32 cellular contexts compared by ENCODE assay signal in the genomic region with DNA sequence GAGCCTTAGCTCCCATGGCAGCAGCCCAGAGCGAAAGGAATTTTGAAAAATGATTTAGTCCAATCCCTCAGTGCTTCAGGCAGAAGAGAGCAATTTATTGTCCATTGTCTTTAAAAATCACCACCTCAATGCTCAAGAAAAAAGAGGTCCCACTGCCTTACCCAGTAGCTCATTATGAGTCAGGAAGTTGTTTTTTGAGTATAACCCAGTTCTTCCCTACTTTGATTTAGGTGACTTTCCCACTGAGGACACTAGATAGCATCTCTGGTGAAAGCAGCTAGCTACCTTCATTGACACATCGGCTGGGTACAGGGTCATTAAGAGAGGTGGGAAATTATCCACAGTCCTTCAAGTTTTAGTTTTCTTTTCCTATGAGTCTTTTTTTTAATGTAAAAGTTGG. TPM values are rescaled to one million over a fixed set of nuclear protein-coding genes. Genes with fewer than 3 reads are reported as not detected.
DNase-seq lines count a peak whose midpoint lies in the region; ATAC-seq, FAIRE-seq and TF ChIP-seq lines count a peak whose summit lies in the region.
"Had no signal": no experiment of that assay in that cellular context is flagged by ENCODE, and none has a peak within 500 bp of the region (broad histone marks: within the 10 kb centered on the region; RNA-seq: fewer than 3 reads in every experiment).

No MANE protein-coding gene starts in this region.

- in situ Hi-C loops in GM12878 (cut with MboI): no loop called here

- TF ChIP-seq EP300 in GM12878 (IDR thresholded peaks at IDR 0.05; ENCODE audit: borderline replicate concordance in 1 of 2, control insufficient read depth in 1 of 2, low read depth in 2 of 2, low read length in 2 of 2): no peak

- no peak for DNase-seq in activated naive CD4-positive, alpha-beta T cell treated with anti-CD3 and anti-CD28 coated beads, Interleukin-2, amount 50 U/mL, for 72 hours (ENCODE audit: low spot score in 2 of 2)
- DNase-seq in activated naive CD4-positive, alpha-beta T cell treated with anti-CD3 and anti-CD28 coated beads, Interleukin-2, amount 10 ng/mL, durations not matched to agents 7 days and 5 days: no peak
- no peak for DNase-seq in GM12878 (ENCODE audit: low read depth, low spot score)
- no peak for DNase-seq in stimulated activated naive CD8-positive, alpha-beta T cell treated with anti-CD3 and anti-CD28 coated beads, Interleukin-15, Interleukin-2, amounts not matched to agents 100 U/mL and 50 U/mL, for 24 hours
- DNase-seq in NCI-H2107 treated with DMSO at 0.1 percent for 48 hours (lab: John Stamatoyannopoulos, UW; ENCODE audit: unreplicated experiment): no peak
- no peak for DNase-seq in anterior cingulate cortex (lab: John Stamatoyannopoulos, UW)
- no peak for DNase-seq in sciatic nerve (ENCODE audit: low spot score)
- DNase-seq: ACHN; dermis blood vessel endothelial cell; gastrocnemius medialis; hippocampal formation; immature natural killer cell; KG1; MM.1S; NCI-H1417; NCI-H2081 treated with DMSO at 0.1 percent for 48 hours; NCI-H345; NCI-H748 treated with DMSO at 0.1 percent for 48 hours; small intestine; stimulated activated CD4-positive, alpha-beta T cell treated with anti-CD3 and anti-CD28 coated beads, Interleukin-1b, Interleukin-23, amount 100 ng/mL, for 48 hours; upper lobe of left lung had no signal

- SMC1A ChIA-PET in GM12878 (lab: Charles Lee; ENCODE audit: uncharacterized antibody, unreplicated experiment): interaction anchor here (1.3 to 1.7 kb wide), 5 partner anchors 8 to 63 kb away, joined by 3 to 4 read pairs (median 3); no protein-coding TSS in a partner anchor

- H3K4me1 Mint-ChIP-seq in activated naive CD4-positive, alpha-beta T cell treated with anti-CD3 and anti-CD28 coated beads, Interleukin-2, amount 10 ng/mL, durations not matched to agents 7 days and 5 days: peaks cover 30% of the 10 kb centered on the region
- H3K4me1 Mint-ChIP-seq: GM23338 had no signal

- H3K27me3 ChIP-seq in OCI-LY3 (ENCODE audit: low read depth, low read length): no peaks in the 10 kb centered on the region
- no peaks in the 10 kb centered on the region for H3K27me3 ChIP-seq in GM12878 (replicated peaks in 1 of 2; ENCODE audit: control insufficient read depth in 2 of 2, insufficient read depth in 2 of 2, low read length in 1 of 2)
- H3K27me3 ChIP-seq: BLaER1 treated with 17β-estradiol and CSF1 and Interleukin-3, amounts not matched to agents 10 nM and 100 nM; gastrocnemius medialis; upper lobe of left lung had no signal

- FAIRE-seq in GM12878 (lab: Jason Lieb, UNC): no peak
- FAIRE-seq: D721Med, endometrium, small intestine, TTC549 had no signal

- H2AFZ ChIP-seq in OCI-LY3 (ENCODE audit: low read depth, low read length) (no peak overlapping the region), GM12878 (ENCODE audit: control insufficient read depth, low read depth, low read length) (no peak overlapping the region)
- H2AFZ ChIP-seq: GM23338 had no signal

- no peaks in the 10 kb centered on the region for H4K20me1 ChIP-seq in OCI-LY3 (ENCODE audit: insufficient read depth, low read length)
- H4K20me1 ChIP-seq in GM12878 (ENCODE audit: control insufficient read depth, insufficient read depth): no peaks in the 10 kb centered on the region
- H4K20me1 ChIP-seq: BLaER1 treated with 17β-estradiol and CSF1 and Interleukin-3, amounts not matched to agents 10 nM and 100 nM had no signal

- H3K4me1 ChIP-seq in OCI-LY3 (ENCODE audit: low read length) (peaks cover 7% of the 10 kb centered on the region), GM12878 (ENCODE audit: control insufficient read depth, insufficient read depth, low read length) (no peaks in the 10 kb centered on the region)
- H3K4me1 ChIP-seq: SJSA1 had no signal

- H3K79me2 ChIP-seq in OCI-LY3 (ENCODE audit: low read length) (no peaks in the 10 kb centered on the region), GM12878 (ENCODE audit: control insufficient read depth, insufficient read depth, low read length) (no peaks in the 10 kb centered on the region)

- intact Hi-C loops in GM12878 (cut with micrococcal nuclease; ENCODE audit: unreplicated experiment): no loop called here
- intact Hi-C loops in sciatic nerve (cut with DNase I): no loop called here

- TF ChIP-seq POLR2A in GM12878 (IDR thresholded peaks at IDR 0.05; ENCODE audit: low read depth, low read length): no peak

- no peak overlapping the region for H3K4me3 Mint-ChIP-seq in activated naive CD4-positive, alpha-beta T cell treated with anti-CD3 and anti-CD28 coated beads, Interleukin-2, amount 10 ng/mL, durations not matched to agents 7 days and 5 days
- H3K4me3 Mint-ChIP-seq: activated naive CD8-positive, alpha-beta T cell treated with anti-CD3 and anti-CD28 coated beads, Interleukin-2, amount 10 ng/mL, durations not matched to agents 7 days and 5 days; activated T-helper 1 cell treated with anti-CD3 and anti-CD28 coated beads, Interleukin-12 subunit alpha, Interleukin-12 subunit beta, Interleukin-2, Interleukin-4 antibody, amounts not matched to agents 30 ng/mL and 10 ng/mL and 1 ng/mL, durations not matched to agents 14 hours and 24 hours and 36 hours; GM23338; immature natural killer cell had no signal

- no peak for TF ChIP-seq RAD21 in GM12878 (IDR thresholded peaks at IDR 0.05; ENCODE audit: insufficient read depth, low read depth, low read length)

- H3K36me3 ChIP-seq in OCI-LY3 (replicated peaks; ENCODE audit: low read depth, low read length): no peaks in the 10 kb centered on the region
- H3K36me3 ChIP-seq in GM12878 (ENCODE audit: control insufficient read depth in 2 of 2, insufficient read depth in 2 of 2, low read length in 1 of 2): no peaks in the 10 kb centered on the region; a peak in 1 of 4 replicates
- H3K36me3 ChIP-seq: gastrocnemius medialis, SJSA1 had no signal

- H3K27ac Mint-ChIP-seq in activated naive CD4-positive, alpha-beta T cell treated with anti-CD3 and anti-CD28 coated beads, Interleukin-2, amount 50 U/mL, for 72 hours: no peak overlapping the region
- no peak overlapping the region for H3K27ac Mint-ChIP-seq in activated naive CD4-positive, alpha-beta T cell treated with anti-CD3 and anti-CD28 coated beads, Interleukin-2, amount 10 ng/mL, durations not matched to agents 7 days and 5 days
- H3K27ac Mint-ChIP-seq: activated naive CD8-positive, alpha-beta T cell treated with anti-CD3 and anti-CD28 coated beads, Interleukin-2, amount 10 ng/mL, durations not matched to agents 7 days and 5 days; activated T-helper 1 cell treated with anti-CD3 and anti-CD28 coated beads, Interleukin-12 subunit alpha, Interleukin-12 subunit beta, Interleukin-2, Interleukin-4 antibody, amounts not matched to agents 30 ng/mL and 10 ng/mL and 1 ng/mL, durations not matched to agents 14 hours and 24 hours and 36 hours; GM23338 had no signal

- H3K4me3 ChIP-seq in OCI-LY3 (ENCODE audit: low read length): no peak overlapping the region
- H3K4me3 ChIP-seq in GM12878: no peak overlapping the region
- H3K4me3 ChIP-seq: BLaER1 treated with 17β-estradiol and CSF1 and Interleukin-3, amounts not matched to agents 10 nM and 100 nM; gastrocnemius medialis; GM23338; SJSA1; upper lobe of left lung had no signal

- peak overlapping the region; percentile 42 for H3K4me2 ChIP-seq in OCI-LY3 (ENCODE audit: low read length)
- H3K4me2 ChIP-seq in GM12878 (ENCODE audit: control insufficient read depth, insufficient read depth): no peak overlapping the region
- H3K4me2 ChIP-seq: GM23338 had no signal

- POLR2A ChIA-PET in GM12878 (lab: Charles Lee): interaction anchor here (0.5 kb wide), 2 partner anchors 48 to 53 kb away, joined by 7 read pairs; no protein-coding TSS in a partner anchor

- ATAC-seq in activated naive CD4-positive, alpha-beta T cell treated with anti-CD3 and anti-CD28 coated beads, Interleukin-2, amount 50 U/mL, for 72 hours: peak; percentile 87 to 90
- peak; percentile 73 for ATAC-seq in GM12878
- peak; percentile 69 for ATAC-seq in stimulated activated naive CD8-positive, alpha-beta T cell treated with anti-CD3 and anti-CD28 coated beads, Interleukin-15, Interleukin-2, amounts not matched to agents 100 U/mL and 50 U/mL, for 24 hours
- no peak for ATAC-seq in sciatic nerve
- ATAC-seq: activated CD4-positive, CD25-positive, alpha-beta regulatory T cell treated with anti-CD3 and anti-CD28 coated beads, Interleukin-2, amount 50 U/mL, for 24 hours; gastrocnemius medialis; GM23338 had no signal

- RAD21 ChIA-PET in GM12878 (lab: Charles Lee; ENCODE audit: unreplicated experiment): interaction anchor here (1.3 to 1.6 kb wide), 3 partner anchors 22 to 70 kb away, joined by 3 to 7 read pairs (median 3); no protein-coding TSS in a partner anchor

- no TSS peak for BruUV-seq in GM12878 (replicated peaks; lab: Mats Ljungman, UMichigan)

- H3K27ac ChIP-seq in OCI-LY3 (ENCODE audit: low read length) (no peak overlapping the region), GM12878 (ENCODE audit: control insufficient read depth, insufficient read depth) (no peak overlapping the region)
- H3K27ac ChIP-seq: BLaER1 treated with 17β-estradiol and CSF1 and Interleukin-3, amounts not matched to agents 10 nM and 100 nM; SJSA1 had no signal

- H3K36me3 Mint-ChIP-seq in activated naive CD4-positive, alpha-beta T cell treated with anti-CD3 and anti-CD28 coated beads, Interleukin-2, amount 50 U/mL, for 72 hours: no peaks in the 10 kb centered on the region
- H3K36me3 Mint-ChIP-seq in activated naive CD4-positive, alpha-beta T cell treated with anti-CD3 and anti-CD28 coated beads, Interleukin-2, amount 10 ng/mL, durations not matched to agents 7 days and 5 days: peaks cover 11% of the 10 kb centered on the region

- no peaks in the 10 kb centered on the region for H3K9me3 ChIP-seq in OCI-LY3 (ENCODE audit: insufficient read depth, low read length)
- no peaks in the 10 kb centered on the region for H3K9me3 ChIP-seq in GM12878 (replicated peaks; ENCODE audit: control insufficient read depth, insufficient read depth, low read length)
- H3K9me3 ChIP-seq: BLaER1 treated with 17β-estradiol and CSF1 and Interleukin-3, amounts not matched to agents 10 nM and 100 nM; gastrocnemius medialis; SJSA1; upper lobe of left lung had no signal

- TF ChIP-seq CTCF in OCI-LY3 (IDR thresholded peaks at IDR 0.05; ENCODE audit: low read depth, low read length) (no peak), GM12878 (IDR thresholded peaks at IDR 0.05 in 2 of 3, conservative IDR thresholded peaks at IDR 0.05 in 1 of 3; ENCODE audit: control insufficient read depth in 2 of 3, extremely low read depth in 1 of 3, insufficient read depth in 1 of 3, low read depth in 3 of 3, low read length in 3 of 3) (no peak)

- no peak overlapping the region for H3K9ac ChIP-seq in OCI-LY3 (ENCODE audit: low read length)
- no peak overlapping the region for H3K9ac ChIP-seq in GM12878 (ENCODE audit: control insufficient read depth, insufficient read depth, low read length)
- H3K9ac ChIP-seq: BLaER1 treated with 17β-estradiol and CSF1 and Interleukin-3, amounts not matched to agents 10 nM and 100 nM had no signal

- 72% methylated on average over 2 of the region's 2 CpGs for WGBS in GM12878 (ENCODE audit: insufficient coverage, insufficient replicate concordance, low lambda C conversion rate, missing lambda C conversion rate)

- H3K27me3 Mint-ChIP-seq in activated naive CD4-positive, alpha-beta T cell treated with anti-CD3 and anti-CD28 coated beads, Interleukin-2, amount 10 ng/mL, durations not matched to agents 7 days and 5 days: peaks cover 11% of the 10 kb centered on the region
- H3K27me3 Mint-ChIP-seq: activated naive CD8-positive, alpha-beta T cell treated with anti-CD3 and anti-CD28 coated beads, Interleukin-2, amount 10 ng/mL, durations not matched to agents 7 days and 5 days had no signal

- CTCF ChIA-PET in activated naive CD4-positive, alpha-beta T cell treated with anti-CD3 and anti-CD28 coated beads, Interleukin-2, amount 10 ng/mL, durations not matched to agents 7 days and 5 days (lab: Charles Lee): interaction anchor here (1.0 to 3.3 kb wide), 5 partner anchors 28 to 69 kb away, joined by 3 to 13 read pairs (median 4); no protein-coding TSS in a partner anchor
- CTCF ChIA-PET in GM12878 (lab: Yijun Ruan, JAX): interaction anchor here (0.6 to 1.2 kb wide), 2 partner anchors 36 to 63 kb away, joined by 3 to 4 read pairs; no protein-coding TSS in a partner anchor

- no peaks in the 10 kb centered on the region for H3K9me3 Mint-ChIP-seq in activated naive CD4-positive, alpha-beta T cell treated with anti-CD3 and anti-CD28 coated beads, Interleukin-2, amount 50 U/mL, for 72 hours
- H3K9me3 Mint-ChIP-seq in activated naive CD4-positive, alpha-beta T cell treated with anti-CD3 and anti-CD28 coated beads, Interleukin-2, amount 10 ng/mL, durations not matched to agents 7 days and 5 days: no peaks in the 10 kb centered on the region
- H3K9me3 Mint-ChIP-seq: activated T-helper 1 cell treated with anti-CD3 and anti-CD28 coated beads, Interleukin-12 subunit alpha, Interleukin-12 subunit beta, Interleukin-2, Interleukin-4 antibody, amounts not matched to agents 30 ng/mL and 10 ng/mL and 1 ng/mL, durations not matched to agents 14 hours and 24 hours and 36 hours; GM23338; immature natural killer cell had no signal

RNA-seq across cellular contexts. Expression of gene PECAM1, which starts 40.7 kb away (rescaled TPM):
- total RNA-seq in activated naive CD4-positive, alpha-beta T cell treated with anti-CD3 and anti-CD28 coated beads, Interleukin-2, amount 50 U/mL, for 72 hours: 10 to 100 TPM in 1 of 2 donors, 1 to 10 TPM in 1; 6.3 to 21.5 TPM
- 32.2 and 34.1 TPM in 2 replicates for total RNA-seq in GM12878 (2013; cell fraction: nucleolus; rRNA removed)
- total RNA-seq in GM12878 (2014; rRNA removed) (11.1 and 13.2 TPM in 2 replicates), GM12878 (2014; rRNA removed; fragmentation: Illumina TruSeq; extraction: Trizol) (9.5 and 9.7 TPM in 2 replicates), GM12878 (2021) (26.1 and 35.2 TPM in 2 replicates), sciatic nerve (351 TPM)
- 1.1 TPM for polyA plus RNA-seq in GM12878 (2011; ENCODE audit: low read depth)
- polyA plus RNA-seq in GM12878 (2011; rRNA removed) (32.7 and 34.7 TPM in 2 replicates), GM12878 (2014; fragmentation: Illumina TruSeq; extraction: Trizol) (13.9 and 17.4 TPM in 2 replicates), GM12878 (2014; fragmentation: Nextera tagmentation; extraction: Ambion mirVana) (1 to 10 TPM; 6.9 to 7.5 TPM), GM12878 (2014; rRNA removed) (16.7 and 20.6 TPM in 2 replicates), GM12878 (2016; fragmentation: Nextera tagmentation; extraction: Ambion mirVana) (10 to 100 TPM; 12.5 to 14.1 TPM)
- 21.0 and 34.5 TPM in 2 replicates for polyA plus RNA-seq in GM12878 (2011; cell fraction: cytosol; rRNA removed)
- 10.6 and 20.6 TPM in 2 replicates for polyA plus RNA-seq in GM12878 (2011; cell fraction: nucleus; rRNA removed)
- 1.4 and 3.6 TPM in 2 replicates for polyA plus RNA-seq in GM12878 (2012)
- polyA minus RNA-seq in GM12878 (2011; rRNA and poly(A)+ RNA removed): 101 and 135 TPM in 2 replicates
- polyA minus RNA-seq in GM12878 (2011; cell fraction: cytosol; rRNA and poly(A)+ RNA removed): 10.6 and 22.3 TPM in 2 replicates
- 14.3 and 19.1 TPM in 2 replicates for polyA minus RNA-seq in GM12878 (2011; cell fraction: nucleus; rRNA and poly(A)+ RNA removed)
- total RNA-seq: GM23338, osteocyte, SJSA1 had no signal
- polyA plus RNA-seq: GM23338 had no signal
